ENCODE assay signal across 16 cellular contexts in the genomic region with DNA sequence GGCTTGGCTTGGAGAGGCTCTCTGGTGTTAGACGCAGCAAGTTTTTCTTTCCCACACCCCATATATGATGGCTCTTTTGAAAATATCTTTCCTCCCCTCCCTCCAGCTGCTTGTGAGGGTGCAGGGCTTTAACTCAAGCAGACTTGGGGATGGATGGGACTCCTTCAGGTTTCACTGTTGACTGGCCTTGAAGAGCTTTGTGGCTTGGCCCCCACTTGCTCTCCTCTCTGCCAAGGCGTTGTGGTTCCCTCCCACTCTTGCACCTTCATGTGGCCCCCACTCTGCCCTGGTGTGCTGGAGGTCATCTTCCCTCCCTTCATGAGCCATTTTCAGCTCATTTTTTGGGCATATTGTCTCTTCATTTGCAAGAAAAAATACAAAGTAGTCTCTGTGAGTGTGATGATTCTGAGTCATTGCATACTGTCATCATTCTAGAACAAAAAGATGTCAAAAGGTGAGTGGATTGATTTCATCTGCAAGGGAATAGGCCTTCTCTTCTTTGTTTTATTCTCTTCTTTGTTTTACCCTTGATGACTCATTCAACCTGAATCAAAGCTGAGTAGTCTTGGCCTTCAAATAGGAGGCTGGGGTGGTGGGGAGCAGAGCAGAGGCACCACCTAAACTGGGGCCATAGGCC. TPM values are rescaled to one million over a fixed set of nuclear protein-coding genes. Genes with fewer than 3 reads are reported as not detected.
DNase-seq lines count a peak whose midpoint lies in the region; ATAC-seq and TF ChIP-seq lines count a peak whose summit lies in the region.
"Had no signal": no experiment of that assay in that cellular context is flagged by ENCODE, and none has a peak within 500 bp of the region (broad histone marks: within the 10 kb centered on the region; RNA-seq: fewer than 3 reads in every experiment).

No MANE protein-coding gene starts in this region.

- no peaks in the 10 kb centered on the region for H3K36me3 ChIP-seq in fibroblast of lung (ENCODE audit: control insufficient read depth, insufficient read depth, low read length)
- no peaks in the 10 kb centered on the region for H3K36me3 ChIP-seq in skeletal muscle tissue (ENCODE audit: control insufficient read depth in 3 of 3, insufficient read depth in 3 of 3, low read length in 3 of 3)
- H3K36me3 ChIP-seq: BLaER1 treated with 17β-estradiol and CSF1 and Interleukin-3, amounts not matched to agents 10 nM and 100 nM; gastroesophageal sphincter had no signal

- no peaks in the 10 kb centered on the region for H3K79me2 ChIP-seq in fibroblast of lung (ENCODE audit: control insufficient read depth, insufficient read depth, low read length)

- H2AFZ ChIP-seq in fibroblast of lung (ENCODE audit: low read length): no peak overlapping the region

- TF ChIP-seq CTCF in RWPE1 (conservative IDR thresholded peaks at IDR 0.05; ENCODE audit: low read depth): no peak
- TF ChIP-seq CTCF in fibroblast of lung (conservative IDR thresholded peaks at IDR 0.05 in 1 of 2, IDR thresholded peaks at IDR 0.05 in 1 of 2; ENCODE audit: low read depth in 1 of 2, low read length in 2 of 2): no peak
- no peak for TF ChIP-seq CTCF in HFFc6 (IDR thresholded peaks at IDR 0.05)

- H3K9me3 ChIP-seq in fibroblast of lung (ENCODE audit: control insufficient read depth, insufficient read depth, low read depth, low read length): no peaks in the 10 kb centered on the region
- peaks cover 0 to 2% (median 0%) of the 10 kb centered on the region in 3 donors for H3K9me3 ChIP-seq in skeletal muscle tissue (ENCODE audit: control insufficient read depth in 3 of 3, low read length in 3 of 3)
- H3K9me3 ChIP-seq: BLaER1 treated with 17β-estradiol and CSF1 and Interleukin-3, amounts not matched to agents 10 nM and 100 nM; gastroesophageal sphincter had no signal

- H3K36me3 Mint-ChIP-seq in HFFc6 (ENCODE audit: low read depth): no peaks in the 10 kb centered on the region
- H3K36me3 Mint-ChIP-seq in T-helper 2 cell treated with Interferon-gamma antibody and Interleukin-4, amounts not matched to agents 5 μg/mL and 100 μg/mL, for 36 hours (ENCODE audit: low read depth): no peaks in the 10 kb centered on the region
- H3K36me3 Mint-ChIP-seq: brain had no signal

- no peak overlapping the region for H3K27ac Mint-ChIP-seq in HFFc6
- no peak overlapping the region for H3K27ac Mint-ChIP-seq in T-helper 2 cell treated with Interferon-gamma antibody and Interleukin-4, amounts not matched to agents 5 μg/mL and 100 μg/mL, for 36 hours
- H3K27ac Mint-ChIP-seq: activated naive CD4-positive, alpha-beta T cell treated with anti-CD3 and anti-CD28 coated beads for 36 hours had no signal

- peaks cover 4% of the 10 kb centered on the region for H3K4me1 ChIP-seq in fibroblast of lung (ENCODE audit: control insufficient read depth, extremely low read depth, insufficient read depth, low read length)
- H3K4me1 ChIP-seq in skeletal muscle tissue (ENCODE audit: control insufficient read depth in 3 of 3, insufficient read depth in 3 of 3, low read length in 3 of 3): peaks cover 0 to 5% (median 0%) of the 10 kb centered on the region in 3 donors

- H3K4me3 ChIP-seq in fibroblast of lung (replicated peaks in 1 of 4; ENCODE audit: control extremely low read depth in 1 of 4, insufficient read depth in 1 of 4, low read depth in 3 of 4, low read length in 4 of 4) (no peak overlapping the region), skeletal muscle tissue (ENCODE audit: low read length in 3 of 3) (no peak overlapping the region)
- H3K4me3 ChIP-seq: BLaER1 treated with 17β-estradiol and CSF1 and Interleukin-3, amounts not matched to agents 10 nM and 100 nM; gastroesophageal sphincter had no signal

- CTCF ChIA-PET in RWPE1 (lab: Yijun Ruan, JAX): interaction anchor here (0.6 kb wide), 1 partner anchor 202 kb away, joined by 3 read pairs; no protein-coding TSS in a partner anchor

- H3K4me2 ChIP-seq in fibroblast of lung (ENCODE audit: extremely low read depth, insufficient read depth, low read length): no peak overlapping the region

- H3K9me3 Mint-ChIP-seq in HFFc6: no peaks in the 10 kb centered on the region
- no peaks in the 10 kb centered on the region for H3K9me3 Mint-ChIP-seq in T-helper 2 cell treated with Interferon-gamma antibody and Interleukin-4, amounts not matched to agents 5 μg/mL and 100 μg/mL, for 36 hours
- H3K9me3 Mint-ChIP-seq: activated naive CD4-positive, alpha-beta T cell treated with anti-CD3 and anti-CD28 coated beads for 36 hours; brain had no signal

- POLR2A ChIA-PET in RWPE1 (lab: Yijun Ruan, JAX; ENCODE audit: low non-redundant PET): no interaction called here

- H3K27me3 ChIP-seq in fibroblast of lung (ENCODE audit: control insufficient read depth, insufficient read depth, low read length) (no peaks in the 10 kb centered on the region), skeletal muscle tissue (ENCODE audit: control insufficient read depth in 3 of 3, insufficient read depth in 3 of 3, low read length in 3 of 3) (no peaks in the 10 kb centered on the region)
- H3K27me3 ChIP-seq: BLaER1 treated with 17β-estradiol and CSF1 and Interleukin-3, amounts not matched to agents 10 nM and 100 nM; gastroesophageal sphincter had no signal

- no peak overlapping the region for H3K4me3 Mint-ChIP-seq in HFFc6
- no peak overlapping the region for H3K4me3 Mint-ChIP-seq in T-helper 2 cell treated with Interferon-gamma antibody and Interleukin-4, amounts not matched to agents 5 μg/mL and 100 μg/mL, for 36 hours
- H3K4me3 Mint-ChIP-seq: activated naive CD4-positive, alpha-beta T cell treated with anti-CD3 and anti-CD28 coated beads for 36 hours; brain had no signal

- H3K27me3 Mint-ChIP-seq in HFFc6 (ENCODE audit: insufficient read depth): peaks cover 31% of the 10 kb centered on the region
- H3K27me3 Mint-ChIP-seq in T-helper 2 cell treated with Interferon-gamma antibody and Interleukin-4, amounts not matched to agents 5 μg/mL and 100 μg/mL, for 36 hours (ENCODE audit: low read depth): peaks cover 8% of the 10 kb centered on the region

- ATAC-seq in HG03354 (IDR thresholded peaks at IDR 0.05; ENCODE audit: poor library complexity, severe bottlenecking, unreplicated experiment): no peak
- ATAC-seq: gastroesophageal sphincter had no signal

- H3K27ac ChIP-seq in RWPE1 (no peak overlapping the region), fibroblast of lung (ENCODE audit: insufficient read depth, low read length) (peak overlapping the region; percentile 25), skeletal muscle tissue (ENCODE audit: low read depth, low read length) (peak overlapping the region; percentile 51)
- H3K27ac ChIP-seq: BLaER1 treated with 17β-estradiol and CSF1 and Interleukin-3, amounts not matched to agents 10 nM and 100 nM; gastroesophageal sphincter had no signal

- H4K20me1 ChIP-seq in fibroblast of lung (ENCODE audit: control insufficient read depth, extremely low read depth, insufficient read depth, low read length): no peaks in the 10 kb centered on the region
- H4K20me1 ChIP-seq: BLaER1 treated with 17β-estradiol and CSF1 and Interleukin-3, amounts not matched to agents 10 nM and 100 nM had no signal

- H3K4me1 Mint-ChIP-seq in HFFc6 (ENCODE audit: low read depth): peaks cover 13% of the 10 kb centered on the region; the same call in 1 of the 2 replicates
- no peaks in the 10 kb centered on the region for H3K4me1 Mint-ChIP-seq in T-helper 2 cell treated with Interferon-gamma antibody and Interleukin-4, amounts not matched to agents 5 μg/mL and 100 μg/mL, for 36 hours (ENCODE audit: low read depth)

- H3K9ac ChIP-seq in fibroblast of lung (ENCODE audit: insufficient read depth, low read length): no peak overlapping the region
- H3K9ac ChIP-seq in skeletal muscle tissue (ENCODE audit: low read depth in 1 of 3, low read length in 3 of 3): no peak overlapping the region
- H3K9ac ChIP-seq: BLaER1 treated with 17β-estradiol and CSF1 and Interleukin-3, amounts not matched to agents 10 nM and 100 nM had no signal

- DNase-seq in EH (ENCODE audit: low read depth) (peak; percentile 13), RWPE1 (ENCODE audit: low spot score) (peak; percentile 42), fibroblast of lung (ENCODE audit: low read depth in 2 of 2) (peak in 1 of 2 donors; percentile 79), HFFc6 (no peak), SKM-1 treated with dmso at 0.1 percent for 144 hours (lab: John Stamatoyannopoulos, UW; ENCODE audit: unreplicated experiment) (no peak)
- no peak for DNase-seq in T-helper 2 cell treated with Interferon-gamma antibody and Interleukin-4, amounts not matched to agents 5 μg/mL and 100 μg/mL, for 36 hours (ENCODE audit: low spot score)
- DNase-seq: activated naive CD4-positive, alpha-beta T cell treated with anti-CD3 and anti-CD28 coated beads for 36 hours; EL; GOT3; NCI-H2107 had no signal

RNA-seq across cellular contexts. Expression of gene CYP19A1, which starts 25.5 kb away (rescaled TPM):
- total RNA-seq in fibroblast of lung (2.3 and 3.9 TPM in 2 replicates), skeletal muscle tissue (0.52 TPM)
- polyA plus RNA-seq in fibroblast of lung: 0.16 and 0.76 TPM in 2 replicates
- 0.36 and 0.70 TPM in 2 replicates for polyA plus RNA-seq in fibroblast of lung (2012)
- not detected in 2 replicates for polyA minus RNA-seq in fibroblast of lung (ENCODE audit: low replicate concordance)
- under 1 TPM in 1 of 6 experiments, not detected in 5; 0.57 TPM for total RNA-seq in HFFc6 (2021; fragmentation: NEBNext Ultra II Directional; extraction: Animal tissue kit (Norgen Biotek cat#: 25700))
- total RNA-seq: activated naive CD4-positive, alpha-beta T cell treated with anti-CD3 and anti-CD28 coated beads for 36 hours had no signal

RNA-seq across cellular contexts. Expression of gene GLDN, which starts 28.6 kb away (rescaled TPM):
- total RNA-seq in fibroblast of lung (22.9 and 50.7 TPM in 2 replicates), skeletal muscle tissue (3.7 TPM)
- 1.8 and 1.9 TPM in 2 replicates for polyA plus RNA-seq in fibroblast of lung
- 1.7 TPM in 2 replicates for polyA plus RNA-seq in fibroblast of lung (2012)
- 0.07 and 2.1 TPM in 2 replicates for polyA minus RNA-seq in fibroblast of lung (ENCODE audit: low replicate concordance)
- total RNA-seq in HFFc6 (2021; fragmentation: NEBNext Ultra II Directional; extraction: Animal tissue kit (Norgen Biotek cat#: 25700)): not detected
- total RNA-seq: activated naive CD4-positive, alpha-beta T cell treated with anti-CD3 and anti-CD28 coated beads for 36 hours; T-helper 1 cell treated with Interleukin-12 subunit alpha and Interleukin-12 subunit beta and Interleukin-4 antibody, amounts not matched to agents 30 ng/mL and 1 ng/mL, for 36 hours had no signal

Comparison
In these comparisons a context has a peak if more than half of its experiments do, and no peak if none do; other contexts are left out.
1. DNase-seq: peak in EH (single experiment) and RWPE1 (single experiment); none in HFFc6 (single experiment), T-helper 2 cell treated with Interferon-gamma antibody and Interleukin-4, amounts not matched to agents 5 μg/mL and 100 μg/mL, for 36 hours (single experiment) and SKM-1 treated with dmso at 0.1 percent for 144 hours (single experiment).